Comparison of ENCODE assay signal across 9 cellular contexts in the genomic region with DNA sequence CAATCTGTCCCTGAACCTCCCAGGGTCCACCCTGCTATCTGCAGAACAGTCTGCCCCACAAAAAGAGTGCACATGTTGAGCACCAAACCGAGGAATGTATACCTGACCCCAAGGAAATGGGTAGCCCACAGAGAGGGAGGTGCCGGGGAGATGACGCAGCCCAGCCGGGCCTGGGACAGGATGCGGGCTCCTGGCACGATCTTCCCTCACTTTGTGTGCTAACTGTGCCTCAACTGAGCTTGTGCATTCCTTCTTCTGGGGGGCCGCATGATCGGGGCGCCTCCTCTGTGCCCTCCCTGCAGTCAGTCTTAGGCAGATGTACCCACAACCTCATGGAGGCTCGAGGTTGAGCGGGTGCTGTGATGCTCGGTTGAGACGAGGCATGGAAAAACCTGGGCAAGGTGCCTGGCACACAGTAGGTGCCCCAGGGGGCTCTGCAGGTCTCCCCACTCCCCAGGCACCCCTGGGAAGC. TPM values are rescaled to one million over a fixed set of nuclear protein-coding genes. Genes with fewer than 3 reads are reported as not detected.
DNase-seq lines count a peak whose midpoint lies in the region; ATAC-seq and TF ChIP-seq lines count a peak whose summit lies in the region.
"Had no signal": no experiment of that assay in that cellular context is flagged by ENCODE, and none has a peak within 500 bp of the region (broad histone marks: within the 10 kb centered on the region; RNA-seq: fewer than 3 reads in every experiment).

No MANE protein-coding gene starts in this region.

- peaks cover 49% of the 10 kb centered on the region for H3K4me1 Mint-ChIP-seq in activated CD8-positive, alpha-beta memory T cell treated with anti-CD3 and anti-CD28 coated beads, Interleukin-2, amount 10 ng/mL, durations not matched to agents 7 days and 5 days
- peaks cover 61% of the 10 kb centered on the region for H3K4me1 Mint-ChIP-seq in activated CD4-positive, alpha-beta memory T cell treated with anti-CD3 and anti-CD28 coated beads, Interleukin-2, amount 10 ng/mL, durations not matched to agents 7 days and 5 days

- H3K27me3 Mint-ChIP-seq in activated CD8-positive, alpha-beta memory T cell treated with anti-CD3 and anti-CD28 coated beads, Interleukin-2, amount 10 ng/mL, durations not matched to agents 7 days and 5 days = peaks cover 28% of the 10 kb centered on the region
- peaks cover 21% of the 10 kb centered on the region for H3K27me3 Mint-ChIP-seq in activated CD4-positive, alpha-beta memory T cell treated with anti-CD3 and anti-CD28 coated beads, Interleukin-2, amount 10 ng/mL, durations not matched to agents 7 days and 5 days

- TF ChIP-seq CTCF in fibroblast of the aortic adventitia (IDR thresholded peaks at IDR 0.05; ENCODE audit: insufficient read depth, low read length) (no peak), suprapubic skin (IDR thresholded peaks at IDR 0.05) (no peak)

- peak overlapping the region; percentile 79 for H3K27ac Mint-ChIP-seq in activated CD8-positive, alpha-beta memory T cell treated with anti-CD3 and anti-CD28 coated beads, Interleukin-2, amount 10 ng/mL, durations not matched to agents 7 days and 5 days
- peak overlapping the region; percentile 73 for H3K27ac Mint-ChIP-seq in activated CD4-positive, alpha-beta memory T cell treated with anti-CD3 and anti-CD28 coated beads, Interleukin-2, amount 10 ng/mL, durations not matched to agents 7 days and 5 days
- H3K27ac Mint-ChIP-seq: CD4-positive, CD25-positive, alpha-beta regulatory T cell had no signal

- CTCF ChIA-PET in activated CD8-positive, alpha-beta memory T cell treated with anti-CD3 and anti-CD28 coated beads, Interleukin-2, amount 10 ng/mL, durations not matched to agents 7 days and 5 days (lab: Charles Lee) = interaction anchor here (1.2 kb wide), 1 partner anchor 12 kb away, joined by 3 read pairs; no protein-coding TSS in a partner anchor
- CTCF ChIA-PET in activated CD4-positive, alpha-beta memory T cell treated with anti-CD3 and anti-CD28 coated beads, Interleukin-2, amount 10 ng/mL, durations not matched to agents 7 days and 5 days (lab: Charles Lee) = no interaction called here

- WGBS in suprapubic skin = 39% methylated on average over 8 of the region's 13 CpGs

- ATAC-seq in activated CD8-positive, alpha-beta memory T cell treated with anti-CD3 and anti-CD28 coated beads, Interleukin-2, amount 10 ng/mL, durations not matched to agents 7 days and 5 days = peak; percentile 60
- ATAC-seq in HG03460 (IDR thresholded peaks at IDR 0.05; ENCODE audit: unreplicated experiment) (no peak), GM18907 (IDR thresholded peaks at IDR 0.05; ENCODE audit: unreplicated experiment) (no peak)

- H3K36me3 Mint-ChIP-seq in activated CD8-positive, alpha-beta memory T cell treated with anti-CD3 and anti-CD28 coated beads, Interleukin-2, amount 10 ng/mL, durations not matched to agents 7 days and 5 days = no peaks in the 10 kb centered on the region
- peaks cover 6% of the 10 kb centered on the region for H3K36me3 Mint-ChIP-seq in activated CD4-positive, alpha-beta memory T cell treated with anti-CD3 and anti-CD28 coated beads, Interleukin-2, amount 10 ng/mL, durations not matched to agents 7 days and 5 days (ENCODE audit: low read depth)
- H3K36me3 Mint-ChIP-seq: CD4-positive, CD25-positive, alpha-beta regulatory T cell had no signal

- H3K9me3 Mint-ChIP-seq in activated CD8-positive, alpha-beta memory T cell treated with anti-CD3 and anti-CD28 coated beads, Interleukin-2, amount 10 ng/mL, durations not matched to agents 7 days and 5 days (ENCODE audit: low read depth) = no peaks in the 10 kb centered on the region
- no peaks in the 10 kb centered on the region for H3K9me3 Mint-ChIP-seq in activated CD4-positive, alpha-beta memory T cell treated with anti-CD3 and anti-CD28 coated beads, Interleukin-2, amount 10 ng/mL, durations not matched to agents 7 days and 5 days

- DNase-seq in activated CD8-positive, alpha-beta memory T cell treated with anti-CD3 and anti-CD28 coated beads, Interleukin-2, amount 10 ng/mL, durations not matched to agents 7 days and 5 days = peak; percentile 90
- DNase-seq in activated CD8-positive, alpha-beta memory T cell treated with anti-CD3 and anti-CD28 coated beads, Interleukin-2, amount 50 U/mL, for 4 hours = no peak
- peak; percentile 82 for DNase-seq in activated CD4-positive, alpha-beta memory T cell treated with anti-CD3 and anti-CD28 coated beads, Interleukin-2, amount 10 ng/mL, durations not matched to agents 7 days and 5 days
- DNase-seq in fibroblast of the aortic adventitia (ENCODE audit: low read depth) (peak; percentile 34), suprapubic skin (ENCODE audit: low spot score in 2 of 2) (no peak), amniotic stem cell (lab: John Stamatoyannopoulos, UW) (no peak)

- no peaks in the 10 kb centered on the region for H3K36me3 ChIP-seq in suprapubic skin

- no peaks in the 10 kb centered on the region for H3K9me3 ChIP-seq in suprapubic skin

- peak overlapping the region; percentile 39 for H3K4me3 ChIP-seq in fibroblast of the aortic adventitia (ENCODE audit: low read depth, low read length)
- peak overlapping the region; percentile 88 for H3K4me3 ChIP-seq in suprapubic skin

- no peak for TF ChIP-seq POLR2A in suprapubic skin (IDR thresholded peaks at IDR 0.05)

- POLR2A ChIA-PET in activated CD4-positive, alpha-beta memory T cell treated with anti-CD3 and anti-CD28 coated beads, Interleukin-2, amount 10 ng/mL, durations not matched to agents 7 days and 5 days (lab: Charles Lee) = interaction anchor here (1.5 to 2.6 kb wide), 2 partner anchors 35 to 39 kb away, joined by 5 to 6 read pairs; no protein-coding TSS in a partner anchor

- H3K4me1 ChIP-seq in suprapubic skin = peaks cover 74% of the 10 kb centered on the region

- no peak for TF ChIP-seq EP300 in suprapubic skin (IDR thresholded peaks at IDR 0.05)

- H3K27me3 ChIP-seq in suprapubic skin = peaks cover 6% of the 10 kb centered on the region

- H3K27ac ChIP-seq in suprapubic skin = peak overlapping the region; percentile 91

- peak overlapping the region; percentile 60 for H3K4me3 Mint-ChIP-seq in activated CD8-positive, alpha-beta memory T cell treated with anti-CD3 and anti-CD28 coated beads, Interleukin-2, amount 10 ng/mL, durations not matched to agents 7 days and 5 days
- H3K4me3 Mint-ChIP-seq in activated CD4-positive, alpha-beta memory T cell treated with anti-CD3 and anti-CD28 coated beads, Interleukin-2, amount 10 ng/mL, durations not matched to agents 7 days and 5 days = peak overlapping the region; percentile 79

RNA-seq across cellular contexts. Expression of gene GAS2L1, which starts 2.4 kb away (rescaled TPM):
- 10 to 100 TPM; 12.0 to 16.9 TPM for total RNA-seq in activated CD8-positive, alpha-beta memory T cell treated with anti-CD3 and anti-CD28 coated beads, Interleukin-2, amount 10 ng/mL, durations not matched to agents 7 days and 5 days
- 10 to 100 TPM; 22.5 to 23.4 TPM for total RNA-seq in activated CD4-positive, alpha-beta memory T cell treated with anti-CD3 and anti-CD28 coated beads, Interleukin-2, amount 10 ng/mL, durations not matched to agents 7 days and 5 days
- 5.0 and 15.0 TPM in 2 replicates for total RNA-seq in fibroblast of the aortic adventitia (ENCODE audit: low replicate concordance)
- total RNA-seq in suprapubic skin = 10 to 100 TPM; 49.0 to 94.8 (median 85.4) TPM

RNA-seq across cellular contexts. Expression of gene RASL10A, which starts 6.7 kb away (rescaled TPM):
- under 1 TPM; 0.63 to 0.70 TPM for total RNA-seq in activated CD8-positive, alpha-beta memory T cell treated with anti-CD3 and anti-CD28 coated beads, Interleukin-2, amount 10 ng/mL, durations not matched to agents 7 days and 5 days
- under 1 TPM; 0.38 to 0.78 TPM for total RNA-seq in activated CD4-positive, alpha-beta memory T cell treated with anti-CD3 and anti-CD28 coated beads, Interleukin-2, amount 10 ng/mL, durations not matched to agents 7 days and 5 days
- total RNA-seq in fibroblast of the aortic adventitia (ENCODE audit: low replicate concordance) = not detected in 2 replicates
- 1 to 10 TPM in 2 of 4 donors, under 1 TPM in 2; 0.34 to 1.7 (median 0.95) TPM for total RNA-seq in suprapubic skin
- total RNA-seq: CD4-positive, CD25-positive, alpha-beta regulatory T cell had no signal

RNA-seq across cellular contexts. Expression of gene EWSR1, which starts 40.8 kb away (rescaled TPM):
- 100 to 1,000 TPM; 336 to 408 TPM for total RNA-seq in activated CD8-positive, alpha-beta memory T cell treated with anti-CD3 and anti-CD28 coated beads, Interleukin-2, amount 10 ng/mL, durations not matched to agents 7 days and 5 days
- 100 to 1,000 TPM; 308 to 311 TPM for total RNA-seq in activated CD4-positive, alpha-beta memory T cell treated with anti-CD3 and anti-CD28 coated beads, Interleukin-2, amount 10 ng/mL, durations not matched to agents 7 days and 5 days
- total RNA-seq in fibroblast of the aortic adventitia (ENCODE audit: low replicate concordance) (108 and 176 TPM in 2 replicates), suprapubic skin (100 to 1,000 TPM; 132 to 308 (median 170) TPM)

RNA-seq across cellular contexts. Expression of gene RHBDD3, which starts 41.0 kb away (rescaled TPM):
- total RNA-seq in activated CD8-positive, alpha-beta memory T cell treated with anti-CD3 and anti-CD28 coated beads, Interleukin-2, amount 10 ng/mL, durations not matched to agents 7 days and 5 days = 10 to 100 TPM; 40.5 to 44.7 TPM
- total RNA-seq in activated CD4-positive, alpha-beta memory T cell treated with anti-CD3 and anti-CD28 coated beads, Interleukin-2, amount 10 ng/mL, durations not matched to agents 7 days and 5 days = 10 to 100 TPM; 27.8 to 28.8 TPM
- 22.0 and 29.8 TPM in 2 replicates for total RNA-seq in fibroblast of the aortic adventitia (ENCODE audit: low replicate concordance)
- 10 to 100 TPM; 10.1 to 22.7 (median 17.2) TPM for total RNA-seq in suprapubic skin

Comparison
In these comparisons a context has a peak if more than half of its experiments do, and no peak if none do; other contexts are left out.
1. DNase-seq: peak in activated CD8-positive, alpha-beta memory T cell treated with anti-CD3 and anti-CD28 coated beads, Interleukin-2, amount 10 ng/mL, durations not matched to agents 7 days and 5 days (single experiment), activated CD4-positive, alpha-beta memory T cell treated with anti-CD3 and anti-CD28 coated beads, Interleukin-2, amount 10 ng/mL, durations not matched to agents 7 days and 5 days (single experiment) and fibroblast of the aortic adventitia (single experiment); none in activated CD8-positive, alpha-beta memory T cell treated with anti-CD3 and anti-CD28 coated beads, Interleukin-2, amount 50 U/mL, for 4 hours (single experiment), suprapubic skin (0 of 2) and amniotic stem cell (single experiment).